In the genomic region with DNA sequence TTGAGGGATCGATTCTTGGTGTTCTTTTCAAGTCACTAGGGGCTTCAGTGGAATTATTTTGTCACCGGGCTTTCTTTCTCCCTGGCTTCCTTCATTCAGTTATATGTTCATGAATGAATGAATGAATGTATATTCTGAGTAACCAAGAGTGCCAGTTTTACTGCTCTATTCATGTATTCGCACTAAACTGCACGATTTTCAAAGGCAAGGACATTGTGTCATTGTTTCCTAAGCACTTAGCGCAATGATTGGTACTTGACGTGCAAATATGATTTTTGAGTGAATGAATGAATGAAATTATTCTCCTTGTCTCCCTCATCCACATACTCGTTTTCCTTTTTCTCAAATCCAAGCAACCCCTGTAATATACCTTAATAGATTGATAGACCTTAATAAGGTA, we compare ENCODE assay signal across 8 cellular contexts. TPM values are rescaled to one million over a fixed set of nuclear protein-coding genes. Genes with fewer than 3 reads are reported as not detected.
DNase-seq lines count a peak whose midpoint lies in the region; ATAC-seq, FAIRE-seq and TF ChIP-seq lines count a peak whose summit lies in the region.

No MANE protein-coding gene starts in this region.

- intact Hi-C loops in kidney (cut with DNase I) = no loop called here
- intact Hi-C loops in thyroid gland (cut with DNase I) = no loop called here

- H3K36me3 ChIP-seq in kidney (ENCODE audit: control insufficient read depth in 1 of 2, insufficient read depth in 2 of 2, low read length in 2 of 2) (no peaks in the 10 kb centered on the region), thyroid gland (no peaks in the 10 kb centered on the region)

- WGBS in thyroid gland, 2 donors = 64 to 68% methylated on average over 7 of the region's 7 CpGs

- peaks cover 3% of the 10 kb centered on the region for H3K36me3 Mint-ChIP-seq in activated CD8-positive, alpha-beta memory T cell treated with anti-CD3 and anti-CD28 coated beads, Interleukin-2, amount 10 ng/mL, durations not matched to agents 7 days and 5 days
- H3K36me3 Mint-ChIP-seq in activated naive CD4-positive, alpha-beta T cell treated with anti-CD3 and anti-CD28 coated beads, Interleukin-2, amount 50 U/mL, for 72 hours = peaks cover 6 to 13% of the 10 kb centered on the region in 2 donors

- no peaks in the 10 kb centered on the region for H3K4me1 ChIP-seq in kidney (ENCODE audit: control insufficient read depth in 1 of 2, insufficient read depth in 1 of 2, low read depth in 1 of 2, low read length in 2 of 2)
- peaks cover 4 to 11% of the 10 kb centered on the region in 2 donors for H3K4me1 ChIP-seq in thyroid gland

- no peak for ATAC-seq in activated CD8-positive, alpha-beta memory T cell treated with anti-CD3 and anti-CD28 coated beads, Interleukin-2, amount 10 ng/mL, durations not matched to agents 7 days and 5 days
- no peak for ATAC-seq in activated naive CD4-positive, alpha-beta T cell treated with anti-CD3 and anti-CD28 coated beads, Interleukin-2, amount 50 U/mL, for 72 hours
- no peak for ATAC-seq in GM21447 (IDR thresholded peaks at IDR 0.05; ENCODE audit: unreplicated experiment)

- no peak for TF ChIP-seq POLR2A in thyroid gland (IDR thresholded peaks at IDR 0.05)

- peaks cover 24% of the 10 kb centered on the region for H3K4me1 Mint-ChIP-seq in activated CD8-positive, alpha-beta memory T cell treated with anti-CD3 and anti-CD28 coated beads, Interleukin-2, amount 10 ng/mL, durations not matched to agents 7 days and 5 days

- H3K27me3 ChIP-seq in thyroid gland = no peaks in the 10 kb centered on the region

- H3K27ac ChIP-seq in kidney (ENCODE audit: low read depth in 2 of 2, low read length in 2 of 2) = peak overlapping the region in 1 of 2 donors; percentile 96
- peak overlapping the region in 1 of 3 donors; percentile 95 for H3K27ac ChIP-seq in thyroid gland

- no peaks in the 10 kb centered on the region for H3K9me3 Mint-ChIP-seq in activated CD8-positive, alpha-beta memory T cell treated with anti-CD3 and anti-CD28 coated beads, Interleukin-2, amount 10 ng/mL, durations not matched to agents 7 days and 5 days (ENCODE audit: low read depth)
- H3K9me3 Mint-ChIP-seq in activated naive CD4-positive, alpha-beta T cell treated with anti-CD3 and anti-CD28 coated beads, Interleukin-2, amount 50 U/mL, for 72 hours = no peaks in the 10 kb centered on the region

- peak overlapping the region; percentile 91 to 97 for H3K4me3 ChIP-seq in kidney (ENCODE audit: low read length in 2 of 2)
- H3K4me3 ChIP-seq in thyroid gland (replicated peaks in 1 of 3) = peak overlapping the region; percentile 38 to 84 (median 62)

- CTCF ChIA-PET in activated CD8-positive, alpha-beta memory T cell treated with anti-CD3 and anti-CD28 coated beads, Interleukin-2, amount 10 ng/mL, durations not matched to agents 7 days and 5 days (lab: Charles Lee) = interaction anchor here (1.5 to 1.8 kb wide), 2 partner anchors 10 to 13 kb away, joined by 4 to 5 read pairs; no protein-coding TSS in a partner anchor

- peak overlapping the region; percentile 89 to 93 for H3K9ac ChIP-seq in kidney (ENCODE audit: low read length in 2 of 2)

- no peak for DNase-seq in activated CD8-positive, alpha-beta memory T cell treated with anti-CD3 and anti-CD28 coated beads, Interleukin-2, amount 10 ng/mL, durations not matched to agents 7 days and 5 days
- no peak for DNase-seq in activated CD8-positive, alpha-beta memory T cell treated with anti-CD3 and anti-CD28 coated beads for 24 hours
- DNase-seq in activated naive CD4-positive, alpha-beta T cell treated with anti-CD3 and anti-CD28 coated beads, Interleukin-2, amount 50 U/mL, for 72 hours (ENCODE audit: low spot score in 2 of 2) = no peak
- DNase-seq in kidney = no peak
- no peak for DNase-seq in thyroid gland
- no peak for DNase-seq in CD1c-positive myeloid dendritic cell (ENCODE audit: extremely low spot score)
- no peak for DNase-seq in COR-L47 (lab: John Stamatoyannopoulos, UW)

- no peaks in the 10 kb centered on the region for H3K27me3 Mint-ChIP-seq in activated CD8-positive, alpha-beta memory T cell treated with anti-CD3 and anti-CD28 coated beads, Interleukin-2, amount 10 ng/mL, durations not matched to agents 7 days and 5 days

- no peak for FAIRE-seq in kidney (lab: Jason Lieb, UNC)

- no peaks in the 10 kb centered on the region for H3K9me3 ChIP-seq in kidney (ENCODE audit: control insufficient read depth in 1 of 2, low read length in 2 of 2)
- no peaks in the 10 kb centered on the region for H3K9me3 ChIP-seq in thyroid gland

- peak overlapping the region; percentile 89 for H3K4me3 Mint-ChIP-seq in activated CD8-positive, alpha-beta memory T cell treated with anti-CD3 and anti-CD28 coated beads, Interleukin-2, amount 10 ng/mL, durations not matched to agents 7 days and 5 days

- H3K27ac Mint-ChIP-seq in activated CD8-positive, alpha-beta memory T cell treated with anti-CD3 and anti-CD28 coated beads, Interleukin-2, amount 10 ng/mL, durations not matched to agents 7 days and 5 days = peak overlapping the region; percentile 99
- H3K27ac Mint-ChIP-seq in activated naive CD4-positive, alpha-beta T cell treated with anti-CD3 and anti-CD28 coated beads, Interleukin-2, amount 50 U/mL, for 72 hours = peak overlapping the region; percentile 99 to 100

- no peak for TF ChIP-seq CTCF in kidney (IDR thresholded peaks at IDR 0.05; ENCODE audit: borderline replicate concordance, extremely low read depth, insufficient read depth)
- no peak for TF ChIP-seq CTCF in thyroid gland (IDR thresholded peaks at IDR 0.05)

RNA-seq across cellular contexts. Expression of gene AFG1L, which starts 0.8 kb away (rescaled TPM):
- 1 to 10 TPM; 3.9 to 8.9 TPM for total RNA-seq in activated CD8-positive, alpha-beta memory T cell treated with anti-CD3 and anti-CD28 coated beads, Interleukin-2, amount 10 ng/mL, durations not matched to agents 7 days and 5 days
- 1 to 10 TPM; 3.4 to 6.5 TPM for total RNA-seq in activated naive CD4-positive, alpha-beta T cell treated with anti-CD3 and anti-CD28 coated beads, Interleukin-2, amount 50 U/mL, for 72 hours
- 7.0 TPM for total RNA-seq in kidney
- 6.8 TPM for polyA plus RNA-seq in kidney (ENCODE audit: insufficient read depth, low read depth, low replicate concordance)
- total RNA-seq in thyroid gland = 1 to 10 TPM; 6.7 to 8.6 (median 7.4) TPM

RNA-seq across cellular contexts. Expression of gene SNX3, which starts 34.8 kb away (rescaled TPM):
- total RNA-seq in activated CD8-positive, alpha-beta memory T cell treated with anti-CD3 and anti-CD28 coated beads, Interleukin-2, amount 10 ng/mL, durations not matched to agents 7 days and 5 days = 10 to 100 TPM; 67.9 to 68.8 TPM
- 10 to 100 TPM; 49.1 to 76.5 TPM for total RNA-seq in activated naive CD4-positive, alpha-beta T cell treated with anti-CD3 and anti-CD28 coated beads, Interleukin-2, amount 50 U/mL, for 72 hours
- 143 TPM for total RNA-seq in kidney
- 236 TPM for polyA plus RNA-seq in kidney (ENCODE audit: insufficient read depth, low read depth, low replicate concordance)
- 100 to 1,000 TPM in 3 of 4 donors, 10 to 100 TPM in 1; 97.5 to 208 (median 132) TPM for total RNA-seq in thyroid gland
